In genomic region chr5:8961956-8962355, GRCh38 we compare ENCODE assay signal across 22 cellular contexts.
"Had no signal": no experiment of that assay in that cellular context is flagged by ENCODE, and none has a peak within 500 bp of the region (broad histone marks: within the 10 kb centered on the region; RNA-seq: fewer than 3 reads in every experiment).

No MANE protein-coding gene starts in this region.

- ATAC-seq: gastrocnemius medialis; naive thymus-derived CD4-positive, alpha-beta T cell; right lobe of liver; stimulated activated naive B cell treated with anti-CD40 and anti-IgM and Interleukin-4, amounts not matched to agents 10 μg/mL and 1 μg/mL and 100 μg/mL, for 72 hours had no signal

- H3K27ac ChIP-seq: colonic mucosa, esophagus muscularis mucosa, gastrocnemius medialis, neural progenitor cell, parathyroid adenoma, right lobe of liver, thoracic aorta, tibial nerve, upper lobe of left lung had no signal

- H3K4me1 ChIP-seq: colonic mucosa, esophagus muscularis mucosa, gastrocnemius medialis, parathyroid adenoma, right lobe of liver, tibial nerve, upper lobe of left lung had no signal

- DNase-seq: colonic mucosa; effector CD8-positive, alpha-beta T cell; gastrocnemius medialis; head of caudate nucleus; mesenchymal stem cell; midbrain; naive thymus-derived CD4-positive, alpha-beta T cell; right lobe of liver; small intestine; stimulated activated CD4-positive, alpha-beta T cell treated with anti-CD3 and anti-CD28 coated beads, Interleukin-15, amount 100 ng/mL, for 24 hours; stimulated activated CD4-positive, alpha-beta T cell treated with anti-CD3 and anti-CD28 coated beads, Interleukin-2, amount 100 ng/mL, for 48 hours; stimulated activated naive B cell treated with anti-CD40 and anti-IgM and Interleukin-4, amounts not matched to agents 10 μg/mL and 1 μg/mL and 100 μg/mL, for 72 hours; upper lobe of left lung had no signal

- H3K4me3 ChIP-seq: colonic mucosa, esophagus muscularis mucosa, gastrocnemius medialis, neural progenitor cell, right lobe of liver, thoracic aorta, tibial nerve, upper lobe of left lung had no signal

- H3K79me2 ChIP-seq: parathyroid adenoma had no signal

- H3K36me3 Mint-ChIP-seq: naive thymus-derived CD4-positive, alpha-beta T cell; neural progenitor cell; stimulated activated naive B cell treated with anti-CD40 and anti-IgM and Interleukin-4, amounts not matched to agents 10 μg/mL and 1 μg/mL and 100 μg/mL, for 72 hours had no signal

- H3K4me2 ChIP-seq: neural progenitor cell had no signal

- H3K9ac ChIP-seq: neural progenitor cell, parathyroid adenoma had no signal

- H3K4me3 Mint-ChIP-seq: dendritic cell treated with granulocyte-macrophage colony-stimulating factor and Interleukin-4, amounts not matched to agents 40 ng/mL and 50 ng/mL, for 4 days; naive thymus-derived CD4-positive, alpha-beta T cell; nephron; neural progenitor cell; stimulated activated naive B cell treated with anti-CD40 and anti-IgM and Interleukin-4, amounts not matched to agents 10 μg/mL and 1 μg/mL and 100 μg/mL, for 72 hours; stimulated activated naive CD8-positive, alpha-beta T cell treated with anti-CD3 and anti-CD28 coated beads, Interleukin-15, Interleukin-2, amounts not matched to agents 100 ng/mL and 50 ng/mL, for 24 hours had no signal

- H3K9me3 ChIP-seq: colonic mucosa, gastrocnemius medialis, right lobe of liver, thoracic aorta, tibial nerve, upper lobe of left lung had no signal

- H3K36me3 ChIP-seq: colonic mucosa, esophagus muscularis mucosa, gastrocnemius medialis, neural progenitor cell, right lobe of liver, thoracic aorta, tibial nerve, upper lobe of left lung had no signal

- H3K27ac Mint-ChIP-seq: dendritic cell treated with granulocyte-macrophage colony-stimulating factor and Interleukin-4, amounts not matched to agents 40 ng/mL and 50 ng/mL, for 4 days; naive thymus-derived CD4-positive, alpha-beta T cell; nephron; neural progenitor cell; progenitor cell of endocrine pancreas; stimulated activated naive B cell treated with anti-CD40 and anti-IgM and Interleukin-4, amounts not matched to agents 10 μg/mL and 1 μg/mL and 100 μg/mL, for 72 hours; stimulated activated naive CD8-positive, alpha-beta T cell treated with anti-CD3 and anti-CD28 coated beads, Interleukin-15, Interleukin-2, amounts not matched to agents 100 ng/mL and 50 ng/mL, for 24 hours had no signal

- H2AFZ ChIP-seq: neural progenitor cell, parathyroid adenoma had no signal

- H3K27me3 ChIP-seq: colonic mucosa, esophagus muscularis mucosa, gastrocnemius medialis, neural progenitor cell, right lobe of liver, tibial nerve, upper lobe of left lung had no signal

- H3K4me1 Mint-ChIP-seq: naive thymus-derived CD4-positive, alpha-beta T cell; nephron; stimulated activated naive B cell treated with anti-CD40 and anti-IgM and Interleukin-4, amounts not matched to agents 10 μg/mL and 1 μg/mL and 100 μg/mL, for 72 hours had no signal

- H3K27me3 Mint-ChIP-seq: dendritic cell treated with granulocyte-macrophage colony-stimulating factor and Interleukin-4, amounts not matched to agents 40 ng/mL and 50 ng/mL, for 4 days; naive thymus-derived CD4-positive, alpha-beta T cell; stimulated activated naive CD8-positive, alpha-beta T cell treated with anti-CD3 and anti-CD28 coated beads, Interleukin-15, Interleukin-2, amounts not matched to agents 100 ng/mL and 50 ng/mL, for 24 hours had no signal

- H3K9me3 Mint-ChIP-seq: nephron, neural progenitor cell had no signal
